9 cellular contexts compared by ENCODE assay signal in the genomic region with DNA sequence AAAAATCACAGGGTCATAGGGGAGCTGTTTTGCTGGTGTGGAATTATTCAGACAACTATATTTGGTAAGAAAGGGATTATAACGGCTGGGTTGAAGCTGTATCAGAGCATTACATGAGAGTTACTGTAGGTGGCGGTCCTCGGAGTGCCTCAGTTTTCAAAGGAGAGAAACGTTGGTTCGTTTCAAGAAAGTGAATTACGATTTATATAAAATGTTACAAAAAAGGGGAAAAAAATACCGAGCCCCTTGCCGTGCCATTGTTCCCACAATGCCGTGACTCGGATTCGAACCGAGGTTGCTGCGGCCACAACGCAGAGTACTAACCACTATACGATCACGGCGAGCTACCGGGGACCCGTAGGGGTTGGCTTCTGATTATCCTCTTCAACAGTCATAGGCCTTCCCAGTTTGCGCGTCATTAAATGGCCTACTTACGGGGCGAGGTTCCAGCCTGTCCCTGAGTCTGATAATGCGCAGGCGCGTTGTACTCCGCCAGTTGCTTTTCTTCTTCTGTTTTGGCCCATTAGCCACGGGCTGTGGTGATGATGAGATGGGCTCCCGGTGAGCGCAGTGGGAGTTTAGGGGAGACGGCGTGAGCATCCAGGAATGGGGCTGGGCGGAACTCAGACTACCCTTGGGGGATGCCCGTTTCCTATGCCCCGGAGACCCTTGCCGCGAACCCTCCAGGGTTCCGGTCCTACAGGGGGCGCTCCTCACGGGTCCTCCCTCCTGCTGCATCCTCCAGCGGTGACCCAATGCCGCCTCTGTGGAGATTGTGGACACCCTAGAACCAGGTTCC. TPM values are rescaled to one million over a fixed set of nuclear protein-coding genes. Genes with fewer than 3 reads are reported as not detected.
DNase-seq lines count a peak whose midpoint lies in the region; ATAC-seq and TF ChIP-seq lines count a peak whose summit lies in the region.
"Had no signal": no experiment of that assay in that cellular context is flagged by ENCODE, and none has a peak within 500 bp of the region (broad histone marks: within the 10 kb centered on the region; RNA-seq: fewer than 3 reads in every experiment).

No MANE protein-coding gene starts in this region.

- H3K4me1 ChIP-seq in lung (ENCODE audit: control insufficient read depth in 2 of 2, insufficient read depth in 2 of 2, low read length in 2 of 2) = no peaks in the 10 kb centered on the region

- peak; percentile 53 for ATAC-seq in HG03457 (IDR thresholded peaks at IDR 0.05; ENCODE audit: unreplicated experiment)
- peak; percentile 75 for ATAC-seq in lung (ENCODE audit: insufficient read depth, low FRiP score)

- H3K27me3 ChIP-seq in lung (ENCODE audit: control insufficient read depth, insufficient read depth) = no peaks in the 10 kb centered on the region

- TF ChIP-seq CTCF in C4-2B (conservative IDR thresholded peaks at IDR 0.05) = peak; percentile 93
- peak; percentile 19 for TF ChIP-seq CTCF in lung (IDR thresholded peaks at IDR 0.05; ENCODE audit: control extremely low read depth, extremely low read depth)

- peak overlapping the region; percentile 48 for H3K4me3 ChIP-seq in lung

- H3K9me3 ChIP-seq in lung (ENCODE audit: control insufficient read depth in 2 of 2, insufficient read depth in 1 of 2, low read length in 1 of 2) = no peaks in the 10 kb centered on the region

- H3K27ac ChIP-seq in C4-2B (peak overlapping the region; percentile 81), lung (ENCODE audit: low read depth in 1 of 2, low read length in 1 of 2) (peak overlapping the region; percentile 71 to 81)

- DNase-seq in GM19240 (ENCODE audit: insufficient read length, low spot score) = peak; percentile 66
- peak; percentile 88 for DNase-seq in NCI-H748 (lab: John Stamatoyannopoulos, UW; ENCODE audit: unreplicated experiment)
- peak; percentile 87 to 90 for DNase-seq in activated CD4-positive, alpha-beta T cell treated with anti-CD3 and anti-CD28 coated beads, Interleukin-2, amount 50 U/mL, for 4 hours
- DNase-seq in ecto neural progenitor cell (ENCODE audit: low spot score) = peak; percentile 96
- DNase-seq in lung (ENCODE audit: low spot score) = peak; percentile 92
- DNase-seq in stimulated activated CD4-positive, alpha-beta T cell treated with anti-CD3 and anti-CD28 coated beads, TNF-alpha, amount 100 ng/mL, for 24 hours (ENCODE audit: low read depth in 3 of 3) = peak; percentile 87 to 90 (median 88)

- WGBS in lung, 2 donors = 0% methylated on average over 42 of the region's 42 CpGs

- no peaks in the 10 kb centered on the region for H3K36me3 ChIP-seq in lung (ENCODE audit: control insufficient read depth in 2 of 2, insufficient read depth in 2 of 2, low read length in 2 of 2)

RNA-seq across cellular contexts. Expression of a gene that starts 10.8 kb away (rescaled TPM):
- total RNA-seq in lung = 10 to 100 TPM in 1 of 2 donors, 1 to 10 TPM in 1; 4.6 to 15.9 TPM
- 1 to 10 TPM; 1.9 to 3.4 TPM for polyA plus RNA-seq in lung

RNA-seq across cellular contexts. Expression of a gene that starts 53.5 kb away (rescaled TPM):
- total RNA-seq in lung = 1 to 10 TPM in 1 of 2 donors, under 1 TPM in 1; 0.28 to 1.5 TPM
- under 1 TPM; 0.10 to 0.23 TPM for polyA plus RNA-seq in lung
- total RNA-seq: subcutaneous adipose tissue had no signal

Comparison
In these comparisons a context has a peak if more than half of its experiments do, and no peak if none do; other contexts are left out.
1. Peak in every context shown above with its lines: DNase-seq, ATAC-seq, H3K4me3 ChIP-seq and H3K27ac ChIP-seq.